ENCODE assay signal across 1 cellular context in the genomic region with DNA sequence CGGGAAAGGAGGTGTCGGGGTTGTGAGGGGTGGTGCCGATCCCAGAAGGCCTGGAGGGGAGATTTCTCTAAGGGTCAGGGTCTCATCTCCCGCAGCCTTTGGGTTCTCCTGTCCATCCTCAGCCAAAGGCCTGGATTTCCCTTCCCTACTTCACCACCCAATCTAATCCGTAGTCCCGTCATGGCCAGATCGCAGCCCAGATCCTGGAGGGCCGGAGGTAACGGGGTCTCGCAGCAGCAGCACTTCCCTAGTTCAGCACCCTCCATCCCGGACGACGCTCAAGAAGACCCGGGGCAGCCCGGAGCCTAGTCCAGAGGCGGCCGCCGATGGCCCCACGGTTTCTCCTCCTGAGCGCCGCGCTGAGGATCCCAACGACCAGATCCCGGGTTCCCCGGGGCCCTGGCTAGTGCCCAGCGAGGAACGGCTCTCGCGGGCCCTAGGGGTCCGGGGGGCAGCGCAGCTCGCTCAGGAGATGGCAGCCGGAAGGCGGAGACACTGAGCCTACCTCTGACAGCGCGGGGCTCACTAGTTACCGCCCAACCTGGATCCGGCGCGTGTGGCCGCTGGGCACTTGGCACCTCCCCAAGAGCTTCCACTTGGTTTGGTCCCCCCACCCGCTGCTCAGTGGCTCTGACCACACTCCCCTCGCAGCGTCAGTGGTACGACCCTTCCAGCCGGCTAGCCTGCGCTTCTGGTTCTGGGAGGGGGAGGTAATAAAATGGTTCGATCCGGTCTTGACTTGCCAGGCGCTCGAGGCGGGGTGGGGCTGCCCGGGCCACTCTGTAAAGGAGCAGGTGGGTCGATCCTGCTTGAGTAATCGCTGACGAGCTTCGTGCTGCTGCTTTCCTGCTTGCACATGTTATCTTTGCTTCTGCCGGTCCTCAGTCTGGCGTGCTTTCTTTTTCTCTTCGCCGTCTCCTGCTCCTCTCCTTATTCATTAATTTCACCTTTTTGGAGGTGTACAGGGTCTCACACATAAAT.
TF ChIP-seq lines count a peak whose summit lies in the region.

No MANE protein-coding gene starts in this region.

TF ChIP-seq in K562, 482 proteins besides CTCF, POLR2A, EP300 and RAD21 (continued from another document):
- TF ChIP-seq, protein P1, sequence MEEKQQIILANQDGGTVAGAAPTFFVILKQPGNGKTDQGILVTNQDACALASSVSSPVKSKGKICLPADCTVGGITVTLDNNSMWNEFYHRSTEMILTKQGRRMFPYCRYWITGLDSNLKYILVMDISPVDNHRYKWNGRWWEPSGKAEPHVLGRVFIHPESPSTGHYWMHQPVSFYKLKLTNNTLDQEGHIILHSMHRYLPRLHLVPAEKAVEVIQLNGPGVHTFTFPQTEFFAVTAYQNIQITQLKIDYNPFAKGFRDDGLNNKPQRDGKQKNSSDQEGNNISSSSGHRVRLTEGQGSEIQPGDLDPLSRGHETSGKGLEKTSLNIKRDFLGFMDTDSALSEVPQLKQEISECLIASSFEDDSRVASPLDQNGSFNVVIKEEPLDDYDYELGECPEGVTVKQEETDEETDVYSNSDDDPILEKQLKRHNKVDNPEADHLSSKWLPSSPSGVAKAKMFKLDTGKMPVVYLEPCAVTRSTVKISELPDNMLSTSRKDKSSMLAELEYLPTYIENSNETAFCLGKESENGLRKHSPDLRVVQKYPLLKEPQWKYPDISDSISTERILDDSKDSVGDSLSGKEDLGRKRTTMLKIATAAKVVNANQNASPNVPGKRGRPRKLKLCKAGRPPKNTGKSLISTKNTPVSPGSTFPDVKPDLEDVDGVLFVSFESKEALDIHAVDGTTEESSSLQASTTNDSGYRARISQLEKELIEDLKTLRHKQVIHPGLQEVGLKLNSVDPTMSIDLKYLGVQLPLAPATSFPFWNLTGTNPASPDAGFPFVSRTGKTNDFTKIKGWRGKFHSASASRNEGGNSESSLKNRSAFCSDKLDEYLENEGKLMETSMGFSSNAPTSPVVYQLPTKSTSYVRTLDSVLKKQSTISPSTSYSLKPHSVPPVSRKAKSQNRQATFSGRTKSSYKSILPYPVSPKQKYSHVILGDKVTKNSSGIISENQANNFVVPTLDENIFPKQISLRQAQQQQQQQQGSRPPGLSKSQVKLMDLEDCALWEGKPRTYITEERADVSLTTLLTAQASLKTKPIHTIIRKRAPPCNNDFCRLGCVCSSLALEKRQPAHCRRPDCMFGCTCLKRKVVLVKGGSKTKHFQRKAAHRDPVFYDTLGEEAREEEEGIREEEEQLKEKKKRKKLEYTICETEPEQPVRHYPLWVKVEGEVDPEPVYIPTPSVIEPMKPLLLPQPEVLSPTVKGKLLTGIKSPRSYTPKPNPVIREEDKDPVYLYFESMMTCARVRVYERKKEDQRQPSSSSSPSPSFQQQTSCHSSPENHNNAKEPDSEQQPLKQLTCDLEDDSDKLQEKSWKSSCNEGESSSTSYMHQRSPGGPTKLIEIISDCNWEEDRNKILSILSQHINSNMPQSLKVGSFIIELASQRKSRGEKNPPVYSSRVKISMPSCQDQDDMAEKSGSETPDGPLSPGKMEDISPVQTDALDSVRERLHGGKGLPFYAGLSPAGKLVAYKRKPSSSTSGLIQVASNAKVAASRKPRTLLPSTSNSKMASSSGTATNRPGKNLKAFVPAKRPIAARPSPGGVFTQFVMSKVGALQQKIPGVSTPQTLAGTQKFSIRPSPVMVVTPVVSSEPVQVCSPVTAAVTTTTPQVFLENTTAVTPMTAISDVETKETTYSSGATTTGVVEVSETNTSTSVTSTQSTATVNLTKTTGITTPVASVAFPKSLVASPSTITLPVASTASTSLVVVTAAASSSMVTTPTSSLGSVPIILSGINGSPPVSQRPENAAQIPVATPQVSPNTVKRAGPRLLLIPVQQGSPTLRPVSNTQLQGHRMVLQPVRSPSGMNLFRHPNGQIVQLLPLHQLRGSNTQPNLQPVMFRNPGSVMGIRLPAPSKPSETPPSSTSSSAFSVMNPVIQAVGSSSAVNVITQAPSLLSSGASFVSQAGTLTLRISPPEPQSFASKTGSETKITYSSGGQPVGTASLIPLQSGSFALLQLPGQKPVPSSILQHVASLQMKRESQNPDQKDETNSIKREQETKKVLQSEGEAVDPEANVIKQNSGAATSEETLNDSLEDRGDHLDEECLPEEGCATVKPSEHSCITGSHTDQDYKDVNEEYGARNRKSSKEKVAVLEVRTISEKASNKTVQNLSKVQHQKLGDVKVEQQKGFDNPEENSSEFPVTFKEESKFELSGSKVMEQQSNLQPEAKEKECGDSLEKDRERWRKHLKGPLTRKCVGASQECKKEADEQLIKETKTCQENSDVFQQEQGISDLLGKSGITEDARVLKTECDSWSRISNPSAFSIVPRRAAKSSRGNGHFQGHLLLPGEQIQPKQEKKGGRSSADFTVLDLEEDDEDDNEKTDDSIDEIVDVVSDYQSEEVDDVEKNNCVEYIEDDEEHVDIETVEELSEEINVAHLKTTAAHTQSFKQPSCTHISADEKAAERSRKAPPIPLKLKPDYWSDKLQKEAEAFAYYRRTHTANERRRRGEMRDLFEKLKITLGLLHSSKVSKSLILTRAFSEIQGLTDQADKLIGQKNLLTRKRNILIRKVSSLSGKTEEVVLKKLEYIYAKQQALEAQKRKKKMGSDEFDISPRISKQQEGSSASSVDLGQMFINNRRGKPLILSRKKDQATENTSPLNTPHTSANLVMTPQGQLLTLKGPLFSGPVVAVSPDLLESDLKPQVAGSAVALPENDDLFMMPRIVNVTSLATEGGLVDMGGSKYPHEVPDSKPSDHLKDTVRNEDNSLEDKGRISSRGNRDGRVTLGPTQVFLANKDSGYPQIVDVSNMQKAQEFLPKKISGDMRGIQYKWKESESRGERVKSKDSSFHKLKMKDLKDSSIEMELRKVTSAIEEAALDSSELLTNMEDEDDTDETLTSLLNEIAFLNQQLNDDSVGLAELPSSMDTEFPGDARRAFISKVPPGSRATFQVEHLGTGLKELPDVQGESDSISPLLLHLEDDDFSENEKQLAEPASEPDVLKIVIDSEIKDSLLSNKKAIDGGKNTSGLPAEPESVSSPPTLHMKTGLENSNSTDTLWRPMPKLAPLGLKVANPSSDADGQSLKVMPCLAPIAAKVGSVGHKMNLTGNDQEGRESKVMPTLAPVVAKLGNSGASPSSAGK (IDR thresholded peaks at IDR 0.05): peak; percentile 95
- TF ChIP-seq, protein P2, sequence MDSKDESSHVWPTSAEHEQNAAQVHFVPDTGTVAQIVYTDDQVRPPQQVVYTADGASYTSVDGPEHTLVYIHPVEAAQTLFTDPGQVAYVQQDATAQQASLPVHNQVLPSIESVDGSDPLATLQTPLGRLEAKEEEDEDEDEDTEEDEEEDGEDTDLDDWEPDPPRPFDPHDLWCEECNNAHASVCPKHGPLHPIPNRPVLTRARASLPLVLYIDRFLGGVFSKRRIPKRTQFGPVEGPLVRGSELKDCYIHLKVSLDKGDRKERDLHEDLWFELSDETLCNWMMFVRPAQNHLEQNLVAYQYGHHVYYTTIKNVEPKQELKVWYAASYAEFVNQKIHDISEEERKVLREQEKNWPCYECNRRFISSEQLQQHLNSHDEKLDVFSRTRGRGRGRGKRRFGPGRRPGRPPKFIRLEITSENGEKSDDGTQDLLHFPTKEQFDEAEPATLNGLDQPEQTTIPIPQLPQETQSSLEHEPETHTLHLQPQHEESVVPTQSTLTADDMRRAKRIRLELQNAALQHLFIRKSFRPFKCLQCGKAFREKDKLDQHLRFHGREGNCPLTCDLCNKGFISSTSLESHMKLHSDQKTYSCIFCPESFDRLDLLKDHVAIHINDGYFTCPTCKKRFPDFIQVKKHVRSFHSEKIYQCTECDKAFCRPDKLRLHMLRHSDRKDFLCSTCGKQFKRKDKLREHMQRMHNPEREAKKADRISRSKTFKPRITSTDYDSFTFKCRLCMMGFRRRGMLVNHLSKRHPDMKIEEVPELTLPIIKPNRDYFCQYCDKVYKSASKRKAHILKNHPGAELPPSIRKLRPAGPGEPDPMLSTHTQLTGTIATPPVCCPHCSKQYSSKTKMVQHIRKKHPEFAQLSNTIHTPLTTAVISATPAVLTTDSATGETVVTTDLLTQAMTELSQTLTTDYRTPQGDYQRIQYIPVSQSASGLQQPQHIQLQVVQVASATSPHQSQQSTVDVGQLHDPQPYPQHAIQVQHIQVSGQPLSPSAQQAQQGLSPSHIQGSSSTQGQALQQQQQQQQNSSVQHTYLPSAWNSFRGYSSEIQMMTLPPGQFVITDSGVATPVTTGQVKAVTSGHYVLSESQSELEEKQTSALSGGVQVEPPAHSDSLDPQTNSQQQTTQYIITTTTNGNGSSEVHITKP (IDR thresholded peaks at IDR 0.05; ENCODE audit: partially characterized antibody): peak; percentile 99
- TF ChIP-seq, protein P3, sequence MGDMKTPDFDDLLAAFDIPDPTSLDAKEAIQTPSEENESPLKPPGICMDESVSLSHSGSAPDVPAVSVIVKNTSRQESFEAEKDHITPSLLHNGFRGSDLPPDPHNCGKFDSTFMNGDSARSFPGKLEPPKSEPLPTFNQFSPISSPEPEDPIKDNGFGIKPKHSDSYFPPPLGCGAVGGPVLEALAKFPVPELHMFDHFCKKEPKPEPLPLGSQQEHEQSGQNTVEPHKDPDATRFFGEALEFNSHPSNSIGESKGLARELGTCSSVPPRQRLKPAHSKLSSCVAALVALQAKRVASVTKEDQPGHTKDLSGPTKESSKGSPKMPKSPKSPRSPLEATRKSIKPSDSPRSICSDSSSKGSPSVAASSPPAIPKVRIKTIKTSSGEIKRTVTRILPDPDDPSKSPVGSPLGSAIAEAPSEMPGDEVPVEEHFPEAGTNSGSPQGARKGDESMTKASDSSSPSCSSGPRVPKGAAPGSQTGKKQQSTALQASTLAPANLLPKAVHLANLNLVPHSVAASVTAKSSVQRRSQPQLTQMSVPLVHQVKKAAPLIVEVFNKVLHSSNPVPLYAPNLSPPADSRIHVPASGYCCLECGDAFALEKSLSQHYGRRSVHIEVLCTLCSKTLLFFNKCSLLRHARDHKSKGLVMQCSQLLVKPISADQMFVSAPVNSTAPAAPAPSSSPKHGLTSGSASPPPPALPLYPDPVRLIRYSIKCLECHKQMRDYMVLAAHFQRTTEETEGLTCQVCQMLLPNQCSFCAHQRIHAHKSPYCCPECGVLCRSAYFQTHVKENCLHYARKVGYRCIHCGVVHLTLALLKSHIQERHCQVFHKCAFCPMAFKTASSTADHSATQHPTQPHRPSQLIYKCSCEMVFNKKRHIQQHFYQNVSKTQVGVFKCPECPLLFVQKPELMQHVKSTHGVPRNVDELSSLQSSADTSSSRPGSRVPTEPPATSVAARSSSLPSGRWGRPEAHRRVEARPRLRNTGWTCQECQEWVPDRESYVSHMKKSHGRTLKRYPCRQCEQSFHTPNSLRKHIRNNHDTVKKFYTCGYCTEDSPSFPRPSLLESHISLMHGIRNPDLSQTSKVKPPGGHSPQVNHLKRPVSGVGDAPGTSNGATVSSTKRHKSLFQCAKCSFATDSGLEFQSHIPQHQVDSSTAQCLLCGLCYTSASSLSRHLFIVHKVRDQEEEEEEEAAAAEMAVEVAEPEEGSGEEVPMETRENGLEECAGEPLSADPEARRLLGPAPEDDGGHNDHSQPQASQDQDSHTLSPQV (IDR thresholded peaks at IDR 0.05): peak; percentile 87
- TF ChIP-seq MBD2 (IDR thresholded peaks at IDR 0.05; ENCODE audit: borderline replicate concordance, low read depth): peak; percentile 58; the same call in 1 of the 2 replicates
- peak; percentile 5; the same call in 1 of the 2 replicates for TF ChIP-seq ZNF76 (CRISPR knock-in tag; IDR thresholded peaks at IDR 0.05; ENCODE audit: borderline replicate concordance)
- TF ChIP-seq FOXK2 (conservative IDR thresholded peaks at IDR 0.05 in 1 of 2, IDR thresholded peaks at IDR 0.05 in 1 of 2; ENCODE audit: low read depth in 2 of 2): peak in 1 of 2 experiments; percentile 97; a peak in 2 of 4 replicates
- peak; percentile 83 for TF ChIP-seq TCF7L2 (IDR thresholded peaks at IDR 0.05; ENCODE audit: low read depth, low read length)
- no peak for TF ChIP-seq NR4A1 (CRISPR knock-in tag; IDR thresholded peaks at IDR 0.05)
- TF ChIP-seq NR4A1 (tag; IDR thresholded peaks at IDR 0.05): 0 out of 2 replicates have a peak, but pooled peaks have one; percentile 12
- TF ChIP-seq ZBTB17 (CRISPR knock-in tag; IDR thresholded peaks at IDR 0.05): peak; percentile 59; the same call in 1 of the 2 replicates
- TF ChIP-seq, protein P4, sequence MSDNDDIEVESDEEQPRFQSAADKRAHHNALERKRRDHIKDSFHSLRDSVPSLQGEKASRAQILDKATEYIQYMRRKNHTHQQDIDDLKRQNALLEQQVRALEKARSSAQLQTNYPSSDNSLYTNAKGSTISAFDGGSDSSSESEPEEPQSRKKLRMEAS (CRISPR knock-in tag; IDR thresholded peaks at IDR 0.05): peak; percentile 78
- peak in 1 of 2 experiments; percentile 76; a peak in 1 of 4 replicates for TF ChIP-seq NONO (IDR thresholded peaks at IDR 0.05; ENCODE audit: low read depth in 2 of 2, low read length in 1 of 2)
- TF ChIP-seq, protein P5, sequence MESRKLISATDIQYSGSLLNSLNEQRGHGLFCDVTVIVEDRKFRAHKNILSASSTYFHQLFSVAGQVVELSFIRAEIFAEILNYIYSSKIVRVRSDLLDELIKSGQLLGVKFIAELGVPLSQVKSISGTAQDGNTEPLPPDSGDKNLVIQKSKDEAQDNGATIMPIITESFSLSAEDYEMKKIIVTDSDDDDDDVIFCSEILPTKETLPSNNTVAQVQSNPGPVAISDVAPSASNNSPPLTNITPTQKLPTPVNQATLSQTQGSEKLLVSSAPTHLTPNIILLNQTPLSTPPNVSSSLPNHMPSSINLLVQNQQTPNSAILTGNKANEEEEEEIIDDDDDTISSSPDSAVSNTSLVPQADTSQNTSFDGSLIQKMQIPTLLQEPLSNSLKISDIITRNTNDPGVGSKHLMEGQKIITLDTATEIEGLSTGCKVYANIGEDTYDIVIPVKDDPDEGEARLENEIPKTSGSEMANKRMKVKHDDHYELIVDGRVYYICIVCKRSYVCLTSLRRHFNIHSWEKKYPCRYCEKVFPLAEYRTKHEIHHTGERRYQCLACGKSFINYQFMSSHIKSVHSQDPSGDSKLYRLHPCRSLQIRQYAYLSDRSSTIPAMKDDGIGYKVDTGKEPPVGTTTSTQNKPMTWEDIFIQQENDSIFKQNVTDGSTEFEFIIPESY (CRISPR knock-in tag; IDR thresholded peaks at IDR 0.05): peak; percentile 99
